In genomic region chr3:79040701-79041100, GRCh38 we compare ENCODE assay signal across 16 cellular contexts.
DNase-seq lines count a peak whose midpoint lies in the region; ATAC-seq and TF ChIP-seq lines count a peak whose summit lies in the region.
"Had no signal": no experiment of that assay in that cellular context is flagged by ENCODE, and none has a peak within 500 bp of the region (broad histone marks: within the 10 kb centered on the region; RNA-seq: fewer than 3 reads in every experiment).

No MANE protein-coding gene starts in this region.

- CTCF ChIA-PET in SK-N-SH (lab: Yijun Ruan, JAX), result no interaction called here

- H3K4me3 ChIP-seq in SK-N-SH (ENCODE audit: low read depth in 2 of 2, low read length in 1 of 2) (no peak overlapping the region), skeletal muscle satellite cell (ENCODE audit: low read length) (no peak overlapping the region)
- H3K4me3 ChIP-seq: adrenal gland, psoas muscle, transverse colon had no signal

- peak; percentile 10 to 82; a peak in 1 of 4 replicates for TF ChIP-seq EP300 in SK-N-SH (IDR thresholded peaks at IDR 0.05; ENCODE audit: borderline replicate concordance in 1 of 2, low read depth in 1 of 2, low read length in 1 of 2)

- 0 out of 2 replicates have a peak overlapping the region, but pooled peaks have one; percentile 6 for H3K4me2 ChIP-seq in SK-N-SH
- peak overlapping the region; percentile 24 for H3K4me2 ChIP-seq in skeletal muscle satellite cell (ENCODE audit: low read length)

- H3K27ac ChIP-seq in SK-N-SH (ENCODE audit: low read depth in 2 of 2, low read length in 1 of 2), result peak overlapping the region in 1 of 2 experiments; percentile 82; a peak in 2 of 4 replicates
- H3K27ac ChIP-seq: adrenal gland, psoas muscle, transverse colon had no signal

- H3K79me2 ChIP-seq in SK-N-SH (ENCODE audit: insufficient read depth), result no peaks in the 10 kb centered on the region

- no peaks in the 10 kb centered on the region for H3K9me3 ChIP-seq in SK-N-SH
- H3K9me3 ChIP-seq in skeletal muscle satellite cell (replicated peaks; ENCODE audit: low read length), result no peaks in the 10 kb centered on the region
- H3K9me3 ChIP-seq: adrenal gland, psoas muscle, transverse colon had no signal

- TF ChIP-seq CTCF in SK-N-SH (IDR thresholded peaks at IDR 0.05), result no peak

- 23% methylated on average over 3 of the region's 3 CpGs for WGBS in SK-N-SH (ENCODE audit: low lambda C conversion rate)

- H3K9ac ChIP-seq in SK-N-SH, result peak overlapping the region; percentile 27; the same call in 1 of the 2 replicates
- H3K9ac ChIP-seq in skeletal muscle satellite cell (ENCODE audit: low read depth, low read length), result no peak overlapping the region

- H3F3A ChIP-seq in SK-N-SH (replicated peaks; ENCODE audit: insufficient read depth), result peaks cover 19% of the 10 kb centered on the region

- H3K27me3 ChIP-seq in SK-N-SH (ENCODE audit: insufficient read depth), result no peaks in the 10 kb centered on the region
- H3K27me3 ChIP-seq in skeletal muscle satellite cell (ENCODE audit: control insufficient read depth, insufficient read depth, low read length), result no peaks in the 10 kb centered on the region
- H3K27me3 ChIP-seq: adrenal gland, transverse colon had no signal

- no peaks in the 10 kb centered on the region for H4K20me1 ChIP-seq in SK-N-SH (ENCODE audit: insufficient read depth)

- TF ChIP-seq RAD21 in SK-N-SH (IDR thresholded peaks at IDR 0.05; ENCODE audit: low read length), result no peak

- no peaks in the 10 kb centered on the region for H3K36me3 ChIP-seq in SK-N-SH (replicated peaks in 1 of 2; ENCODE audit: control insufficient read depth in 1 of 2, insufficient read depth in 2 of 2, low read length in 1 of 2)
- H3K36me3 ChIP-seq in skeletal muscle satellite cell (ENCODE audit: insufficient read depth, low read length), result no peaks in the 10 kb centered on the region
- H3K36me3 ChIP-seq: adrenal gland, transverse colon had no signal

- H3K4me1 ChIP-seq in SK-N-SH (ENCODE audit: control insufficient read depth in 1 of 2, insufficient read depth in 2 of 2, low read depth in 1 of 2, low read length in 1 of 2) (0 out of 4 replicates have a peak, but pooled peaks cover 0 to 4% of the 10 kb centered on the region in 2 experiments), skeletal muscle satellite cell (ENCODE audit: control insufficient read depth, insufficient read depth, low read length) (peaks cover 10% of the 10 kb centered on the region)
- H3K4me1 ChIP-seq: adrenal gland, psoas muscle, transverse colon had no signal

- no peaks in the 10 kb centered on the region; the same call in 1 of the 2 replicates for H3K9me2 ChIP-seq in SK-N-SH

- DNase-seq in GM03348 (ENCODE audit: low spot score) (peak; percentile 68), SK-N-SH (no peak), fibroblast of gingiva (ENCODE audit: low read depth) (peak; percentile 61), mesenteric fat pad (ENCODE audit: low spot score) (no peak)
- DNase-seq in activated effector memory CD4-positive, alpha-beta T cell treated with Interleukin-2 at 50 U/mL for 16 hours, result no peak
- DNase-seq: activated CD4-positive, alpha-beta T cell treated with anti-CD3 and anti-CD28 coated beads for 36 hours; activated T-cell treated with anti-CD3 and anti-CD28 coated beads, Interleukin-2, amount 50 U/mL, for 24 hours; adrenal gland; CD4-positive, alpha-beta memory T cell; NCI-H1417 treated with DMSO at 0.1 percent for 48 hours; NCI-H446 treated with DMSO at 0.1 percent for 48 hours; psoas muscle; stimulated activated CD4-positive, alpha-beta T cell treated with anti-CD3 and anti-CD28 coated beads, Interleukin-1b, Interleukin-23, amount 100 ng/mL, for 48 hours; transverse colon had no signal

- no peak for ATAC-seq in HG03565 (IDR thresholded peaks at IDR 0.05; ENCODE audit: unreplicated experiment)
- ATAC-seq: activated CD4-positive, alpha-beta T cell treated with anti-CD3 and anti-CD28 coated beads for 36 hours; psoas muscle had no signal

- H2AFZ ChIP-seq in SK-N-SH (ENCODE audit: low read depth), result peak overlapping the region; percentile 79; the same call in 1 of the 2 replicates

- POLR2A ChIA-PET in SK-N-SH (lab: Yijun Ruan, JAX), result no interaction called here

TF ChIP-seq in SK-N-SH, 30 proteins besides CTCF, POLR2A, EP300 and RAD21 (continues in another document):
- TF ChIP-seq ZBTB33 (IDR thresholded peaks at IDR 0.05; ENCODE audit: borderline replicate concordance, low read depth) (no peak), POLR2AphosphoS5 (IDR thresholded peaks at IDR 0.05; ENCODE audit: low read depth, low read length) (peak; percentile 55; the same call in 1 of the 2 replicates), MAX (IDR thresholded peaks at IDR 0.05; ENCODE audit: low read depth) (peak; percentile 38; the same call in 1 of the 2 replicates), TCF12 (IDR thresholded peaks at IDR 0.05) (peak; percentile 96), GABPA (IDR thresholded peaks at IDR 0.05; ENCODE audit: low read depth) (no peak), GATA2 (CRISPR knock-in tag; IDR thresholded peaks at IDR 0.05) (no peak), MXI1 (IDR thresholded peaks at IDR 0.05; ENCODE audit: low read depth, low read length) (no peak), FOXM1 (IDR thresholded peaks at IDR 0.05; ENCODE audit: low read depth) (no peak), IRF3 (IDR thresholded peaks at IDR 0.05; ENCODE audit: low read depth, low read length) (no peak), FOSL2 (IDR thresholded peaks at IDR 0.05; ENCODE audit: borderline replicate concordance, low read depth) (peak; percentile 90), TEAD4 (IDR thresholded peaks at IDR 0.05; ENCODE audit: borderline replicate concordance, insufficient read depth) (peak; percentile 70; the same call in 1 of the 2 replicates), RXRA (IDR thresholded peaks at IDR 0.05; ENCODE audit: borderline replicate concordance, low read depth) (peak; percentile 66; the same call in 1 of the 2 replicates), RCOR1 (IDR thresholded peaks at IDR 0.05; ENCODE audit: low read length) (no peak), EZH2phosphoT487 (IDR thresholded peaks at IDR 0.05; ENCODE audit: borderline replicate concordance, low read depth) (no peak), TAF1 (IDR thresholded peaks at IDR 0.05; ENCODE audit: borderline replicate concordance, low read depth, low read length) (no peak)
- TF ChIP-seq, protein P1, sequence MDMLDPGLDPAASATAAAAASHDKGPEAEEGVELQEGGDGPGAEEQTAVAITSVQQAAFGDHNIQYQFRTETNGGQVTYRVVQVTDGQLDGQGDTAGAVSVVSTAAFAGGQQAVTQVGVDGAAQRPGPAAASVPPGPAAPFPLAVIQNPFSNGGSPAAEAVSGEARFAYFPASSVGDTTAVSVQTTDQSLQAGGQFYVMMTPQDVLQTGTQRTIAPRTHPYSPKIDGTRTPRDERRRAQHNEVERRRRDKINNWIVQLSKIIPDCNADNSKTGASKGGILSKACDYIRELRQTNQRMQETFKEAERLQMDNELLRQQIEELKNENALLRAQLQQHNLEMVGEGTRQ (IDR thresholded peaks at IDR 0.05; ENCODE audit: borderline replicate concordance, low read depth, low read length), result no peak

Comparison
In these comparisons a context has a peak if more than half of its experiments do, and no peak if none do; other contexts are left out.
1. DNase-seq: peak in GM03348 (single experiment) and fibroblast of gingiva (single experiment); none in SK-N-SH (single experiment), mesenteric fat pad (single experiment) and activated effector memory CD4-positive, alpha-beta T cell treated with Interleukin-2 at 50 U/mL for 16 hours (single experiment).